In the genomic region with DNA sequence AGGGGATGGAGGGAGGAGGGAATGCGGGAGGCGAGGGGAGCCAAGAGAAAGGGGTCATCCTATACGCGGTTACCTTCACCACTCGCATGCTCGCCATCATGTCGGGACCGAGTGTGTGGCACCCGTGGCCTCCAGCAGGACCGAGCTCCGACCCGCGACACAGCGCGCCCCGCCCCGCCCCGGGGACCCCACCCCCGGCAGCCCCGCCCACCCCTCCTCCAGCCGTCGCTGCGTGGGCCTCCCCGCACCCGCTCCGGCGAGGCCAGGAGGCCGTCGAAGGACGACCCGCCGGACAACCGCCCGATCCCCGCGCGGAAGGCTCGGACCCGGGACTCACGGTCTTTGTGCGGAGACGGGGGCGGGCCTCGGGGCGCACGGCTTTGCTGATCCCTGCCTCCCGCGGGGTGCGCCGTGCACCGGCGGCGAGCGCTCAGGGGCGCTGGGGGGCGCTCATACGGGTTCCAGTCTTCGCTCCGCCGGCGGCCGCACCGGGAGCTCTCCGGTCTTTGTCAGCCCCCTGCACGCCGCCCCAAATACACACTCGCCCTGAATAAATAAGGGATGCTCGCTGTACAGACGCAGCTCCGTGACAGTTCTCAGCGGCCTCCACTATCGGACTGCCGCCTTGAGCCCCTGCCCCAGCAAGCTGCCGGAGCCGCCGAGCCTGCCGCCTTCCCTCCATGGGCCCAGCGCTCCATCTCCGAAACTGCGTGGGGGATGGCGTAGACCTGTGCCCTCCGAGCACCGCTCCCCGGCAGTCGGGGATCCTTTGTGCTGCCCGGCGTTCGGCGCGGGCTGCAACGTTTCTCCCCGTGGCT, we compare ENCODE assay signal across 8 cellular contexts. TPM values are rescaled to one million over a fixed set of nuclear protein-coding genes. Genes with fewer than 3 reads are reported as not detected.
DNase-seq lines count a peak whose midpoint lies in the region; ATAC-seq and TF ChIP-seq lines count a peak whose summit lies in the region.

A gene (minus strand): TSS at position 161 of the 818 bp plus-strand sequence. CDS start 61 bp downstream, at position 100.

- H3K27ac ChIP-seq in ACC112 (ENCODE audit: low read depth, low read length), result peak within 1 kb of the TSS; percentile 97

- DNase-seq in NCI-H526 (lab: John Stamatoyannopoulos, UW) (peak; percentile 67 to 93), endothelial cell (ENCODE audit: low spot score) (peak; percentile 91), middle frontal gyrus (ENCODE audit: extremely low spot score, low spot score) (peak; percentile 35)
- DNase-seq in activated CD8-positive, alpha-beta memory T cell treated with anti-CD3 and anti-CD28 coated beads, Interleukin-2, amount 50 U/mL, for 24 hours (ENCODE audit: extremely low read depth), result peak; percentile 10
- DNase-seq in stimulated activated CD8-positive, alpha-beta memory T cell treated with anti-CD3 and anti-CD28 coated beads, Interleukin-4, amount 100 ng/mL, for 1 hour (ENCODE audit: low read depth in 2 of 2, low spot score in 1 of 2), result peak; percentile 26 to 40

- H3K9me3 Mint-ChIP-seq in endothelial cell (ENCODE audit: unreplicated experiment), result no peaks in the 10 kb centered on the region

- H3K4me3 ChIP-seq in ACC112 (ENCODE audit: low read depth, low read length), result peak within 1 kb of the TSS; percentile 83

- no peak for TF ChIP-seq CTCF in endothelial cell (IDR thresholded peaks at IDR 0.05; ENCODE audit: unreplicated experiment)

- peak; percentile 14 for ATAC-seq in HG03060 (IDR thresholded peaks at IDR 0.05; ENCODE audit: low read depth, unreplicated experiment)

- H3K36me3 ChIP-seq in ACC112 (ENCODE audit: insufficient read depth, low read length), result 0 out of 2 replicates have a peak, but pooled peaks cover 3% of the 10 kb centered on the region

- peaks cover 44% of the 10 kb centered on the region for H3K79me2 ChIP-seq in ACC112 (ENCODE audit: control insufficient read depth, insufficient read depth, low read length, unreplicated experiment)

- H3K4me3 Mint-ChIP-seq in endothelial cell (ENCODE audit: unreplicated experiment), result peak within 1 kb of the TSS; percentile 94

- H3K27me3 Mint-ChIP-seq in endothelial cell (ENCODE audit: unreplicated experiment), result peaks cover 6% of the 10 kb centered on the region

- peak within 1 kb of the TSS; percentile 67 for H3K27ac Mint-ChIP-seq in endothelial cell (ENCODE audit: unreplicated experiment)

- peaks cover 38% of the 10 kb centered on the region for H3K4me1 Mint-ChIP-seq in endothelial cell (ENCODE audit: unreplicated experiment)

- H2AFZ ChIP-seq in ACC112 (ENCODE audit: low read length, unreplicated experiment), result peak within 1 kb of the TSS; percentile 55

- no peaks in the 10 kb centered on the region for H3K36me3 Mint-ChIP-seq in endothelial cell (ENCODE audit: low read depth, unreplicated experiment)

- H3K27me3 ChIP-seq in ACC112 (ENCODE audit: insufficient read depth, low read length), result no peaks in the 10 kb centered on the region

- peak; percentile 76 for TF ChIP-seq POLR2A in GM18526 (IDR thresholded peaks at IDR 0.05; ENCODE audit: extremely low read depth, insufficient read length)

- H3K4me1 ChIP-seq in ACC112 (ENCODE audit: control insufficient read depth, insufficient read depth, low read length, unreplicated experiment), result peaks cover 20% of the 10 kb centered on the region

RNA-seq across cellular contexts. Expression of the gene that starts here (rescaled TPM):
- total RNA-seq in endothelial cell (ENCODE audit: unreplicated experiment), result 56.2 TPM

Comparison
In these comparisons a context has a peak if more than half of its experiments do, and no peak if none do; other contexts are left out.
1. Peak in every context shown above with its lines: DNase-seq, ATAC-seq, H3K4me3 ChIP-seq and H3K27ac ChIP-seq.
2. DNase-seq: peak in every context shown above with its lines; median percentile 91 in endothelial cell; 80 in NCI-H526; 35 in middle frontal gyrus; 33 in stimulated activated CD8-positive, alpha-beta memory T cell treated with anti-CD3 and anti-CD28 coated beads, Interleukin-4, amount 100 ng/mL, for 1 hour; 10 in activated CD8-positive, alpha-beta memory T cell treated with anti-CD3 and anti-CD28 coated beads, Interleukin-2, amount 50 U/mL, for 24 hours.